In genomic region chr4:159463235-159463634, GRCh38 we compare ENCODE assay signal across 24 cellular contexts.
DNase-seq lines count a peak whose midpoint lies in the region; ATAC-seq, FAIRE-seq and TF ChIP-seq lines count a peak whose summit lies in the region.
"Had no signal": no experiment of that assay in that cellular context is flagged by ENCODE, and none has a peak within 500 bp of the region (broad histone marks: within the 10 kb centered on the region; RNA-seq: fewer than 3 reads in every experiment).

No MANE protein-coding gene starts in this region.

- no peak overlapping the region for H3K9ac ChIP-seq in HepG2 (ENCODE audit: insufficient read depth, low read depth, low read length)
- H3K9ac ChIP-seq: KMS-11 had no signal

- peaks cover 2 to 5% of the 10 kb centered on the region in 2 donors for H3K9me3 Mint-ChIP-seq in natural killer cell

- H3K36me3 ChIP-seq in HepG2 (replicated peaks in 1 of 2; ENCODE audit: control insufficient read depth in 1 of 2, insufficient read depth in 2 of 2, low read length in 2 of 2) = no peaks in the 10 kb centered on the region
- no peaks in the 10 kb centered on the region for H3K36me3 ChIP-seq in right lobe of liver
- H3K36me3 ChIP-seq: SJSA1 had no signal

- ATAC-seq in HepG2 (peak; percentile 52; the same call in 1 of the 3 replicates), right lobe of liver (no peak), natural killer cell (no peak), HG03521 (IDR thresholded peaks at IDR 0.05; ENCODE audit: unreplicated experiment) (no peak)
- ATAC-seq: Right ventricle myocardium inferior had no signal

- BruUV-seq in HepG2 (replicated peaks; lab: Mats Ljungman, UMichigan) = no TSS peak

- FAIRE-seq in HepG2 (lab: Jason Lieb, UNC) = no peak
- FAIRE-seq: GM18507 had no signal

- DNase-seq in HepG2 (ENCODE audit: low spot score) (no peak), right lobe of liver (no peak), astrocyte of the spinal cord (ENCODE audit: low read depth, low spot score) (no peak), iPS-NIHi7 (ENCODE audit: extremely low spot score) (peak; percentile 43), natural killer cell (no peak), DMS79 treated with DMSO at 0.1 percent for 48 hours (lab: John Stamatoyannopoulos, UW) (no peak), coronary artery (ENCODE audit: low spot score) (no peak)
- DNase-seq: C1 segment of cervical spinal cord; Calu3; CD8-positive, alpha-beta memory T cell; DMS153; GDM1; NCI-H1105; NCI-H2029 treated with DMSO at 0.1 percent for 48 hours; NCI-H2171; NCI-H345; NCI-H524 treated with DMSO at 0.1 percent for 48 hours had no signal

- peaks cover 0 to 2% of the 10 kb centered on the region in 2 donors for H3K27me3 Mint-ChIP-seq in natural killer cell (ENCODE audit: low read depth in 2 of 2)

- H4K20me1 ChIP-seq in HepG2 (ENCODE audit: insufficient read depth, low read length) = no peaks in the 10 kb centered on the region

- TF ChIP-seq EP300 in HepG2 (IDR thresholded peaks at IDR 0.05; ENCODE audit: low read depth in 2 of 2, low read length in 2 of 2) = no peak
- TF ChIP-seq EP300 in HepG2 (CRISPR knock-in tag; IDR thresholded peaks at IDR 0.05; ENCODE audit: borderline replicate concordance) = no peak

- TF ChIP-seq POLR2A in HepG2 (IDR thresholded peaks at IDR 0.05; ENCODE audit: insufficient read depth in 1 of 2, low read depth in 2 of 2, low read length in 2 of 2) (no peak), right lobe of liver (IDR thresholded peaks at IDR 0.05) (no peak)

- 5% methylated on average over 2 of the region's 2 CpGs for WGBS in HepG2 (ENCODE audit: low lambda C conversion rate)
- 85% methylated on average over 2 of the region's 2 CpGs for WGBS in right lobe of liver (ENCODE audit: insufficient coverage, low coverage, low lambda C conversion rate, missing lambda C conversion rate)

- H3K4me3 Mint-ChIP-seq in natural killer cell = no peak overlapping the region
- H3K4me3 Mint-ChIP-seq: CD8-positive, alpha-beta memory T cell had no signal

- no peaks in the 10 kb centered on the region for H3K4me1 Mint-ChIP-seq in natural killer cell
- H3K4me1 Mint-ChIP-seq: CD8-positive, alpha-beta memory T cell had no signal

- no peaks in the 10 kb centered on the region for H3K79me2 ChIP-seq in HepG2 (ENCODE audit: insufficient read depth, low read length)

- no peak for TF ChIP-seq CTCF in HepG2 (CRISPR knock-in tag; IDR thresholded peaks at IDR 0.05)
- no peak for TF ChIP-seq CTCF in right lobe of liver (IDR thresholded peaks at IDR 0.05)
- peak; percentile 6 for TF ChIP-seq CTCF in astrocyte of the spinal cord (IDR thresholded peaks at IDR 0.05; ENCODE audit: low read depth, low read length)
- no peak for TF ChIP-seq CTCF in natural killer cell (IDR thresholded peaks at IDR 0.05)
- TF ChIP-seq CTCF in coronary artery (IDR thresholded peaks at IDR 0.05) = no peak

- H3K4me2 ChIP-seq in HepG2 (ENCODE audit: low read depth, low read length) = no peak overlapping the region
- H3K4me2 ChIP-seq: KMS-11 had no signal

- TF ChIP-seq RAD21 in HepG2 (CRISPR knock-in tag; IDR thresholded peaks at IDR 0.05) = no peak

- H3K27ac ChIP-seq in HepG2 (ENCODE audit: extremely low read length, insufficient read depth, low read length) (no peak overlapping the region), right lobe of liver (no peak overlapping the region), coronary artery (no peak overlapping the region)
- H3K27ac ChIP-seq: 22Rv1, HL-60, KMS-11, SJSA1 had no signal

- intact Hi-C loops in HepG2 (cut with micrococcal nuclease; ENCODE audit: unreplicated experiment) (no loop called here), right lobe of liver (cut with DNase I) (no loop called here), natural killer cell (cut with micrococcal nuclease) (no loop called here)

- H3K27ac Mint-ChIP-seq in natural killer cell = no peak overlapping the region
- H3K27ac Mint-ChIP-seq: CD8-positive, alpha-beta memory T cell had no signal

- H3K4me3 ChIP-seq in HepG2 (replicated peaks in 1 of 3; ENCODE audit: insufficient read depth in 1 of 3, low read depth in 2 of 3, low read length in 3 of 3) (no peak overlapping the region), right lobe of liver (no peak overlapping the region), astrocyte of the spinal cord (ENCODE audit: low read depth, low read length) (no peak overlapping the region), coronary artery (no peak overlapping the region)
- H3K4me3 ChIP-seq: SJSA1 had no signal

- H3K36me3 Mint-ChIP-seq in natural killer cell = no peaks in the 10 kb centered on the region
- H3K36me3 Mint-ChIP-seq: CD8-positive, alpha-beta memory T cell had no signal

- in situ Hi-C loops in HepG2 (cut with HindIII; ENCODE audit: extremely low pct_ligation_motif_present, low pct_unique_long_range_greater_than_20kb) = no loop called here
- in situ Hi-C loops in astrocyte of the spinal cord (cut with HindIII; ENCODE audit: low sequenced_read_pairs) = no loop called here

- POLR2A ChIA-PET in HepG2 (lab: Yijun Ruan, JAX) = no interaction called here

- H3K4me1 ChIP-seq in HepG2 (ENCODE audit: insufficient read depth, low read length) (no peaks in the 10 kb centered on the region), right lobe of liver (no peaks in the 10 kb centered on the region)
- H3K4me1 ChIP-seq: SJSA1 had no signal

- CTCF ChIA-PET in HepG2 (lab: Yijun Ruan, JAX; ENCODE audit: low intra/inter-chr PET ratio, low total read pairs) = no interaction called here

- peaks cover 17% of the 10 kb centered on the region; the same call in 1 of the 2 replicates for H3K9me3 ChIP-seq in HepG2 (ENCODE audit: low read length)
- H3K9me3 ChIP-seq in right lobe of liver = no peaks in the 10 kb centered on the region
- H3K9me3 ChIP-seq: SJSA1 had no signal

- H3K27me3 ChIP-seq in HepG2 (ENCODE audit: control insufficient read depth in 1 of 2, insufficient read depth in 2 of 2, low read length in 2 of 2) (no peaks in the 10 kb centered on the region; a peak in 1 of 5 replicates), right lobe of liver (no peaks in the 10 kb centered on the region)
- H3K27me3 ChIP-seq: SJSA1 had no signal

- H2AFZ ChIP-seq in HepG2 (ENCODE audit: low read length) = no peak overlapping the region

TF ChIP-seq in HepG2, 621 proteins besides CTCF, POLR2A, EP300 and RAD21:
- TF ChIP-seq ELF1 (CRISPR knock-in tag; IDR thresholded peaks at IDR 0.05) = no peak
- no peak for TF ChIP-seq SP5 (CRISPR knock-in tag; IDR thresholded peaks at IDR 0.05; ENCODE audit: borderline replicate concordance, low read depth)
- no peak for TF ChIP-seq HHEX (CRISPR knock-in tag; IDR thresholded peaks at IDR 0.05)
